Comparison of ENCODE assay signal across 1 cellular context in genomic region chr12:31644536-31644935, GRCh38.
TF ChIP-seq lines count a peak whose summit lies in the region.

No MANE protein-coding gene starts in this region.

TF ChIP-seq in H1, 55 proteins besides CTCF, POLR2A, EP300 and RAD21:
- TF ChIP-seq CHD7 (IDR thresholded peaks at IDR 0.05; ENCODE audit: insufficient replicate concordance, low read length) (no peak), POU5F1 (IDR thresholded peaks at IDR 0.05; ENCODE audit: low read depth, low read length) (no peak), TEAD4 (IDR thresholded peaks at IDR 0.05; ENCODE audit: low read depth, low read length) (no peak), TCF12 (IDR thresholded peaks at IDR 0.05; ENCODE audit: low read depth, low read length) (no peak), FOSL1 (IDR thresholded peaks at IDR 0.05; ENCODE audit: insufficient read depth, low read depth, low read length) (no peak), JUN (IDR thresholded peaks at IDR 0.05; ENCODE audit: low read depth, low read length) (no peak), EGR1 (IDR thresholded peaks at IDR 0.05; ENCODE audit: borderline replicate concordance, low read depth, low read length) (no peak), KDM4A (IDR thresholded peaks at IDR 0.05; ENCODE audit: low read depth, low read length, severe bottlenecking) (no peak), SAP30 (IDR thresholded peaks at IDR 0.05; ENCODE audit: insufficient read depth, insufficient replicate concordance, low read length) (no peak)
